In genomic region chr1:182709855-182710254, GRCh38 we compare ENCODE assay signal across 16 cellular contexts. TPM values are rescaled to one million over a fixed set of nuclear protein-coding genes. Genes with fewer than 3 reads are reported as not detected.
DNase-seq lines count a peak whose midpoint lies in the region; ATAC-seq and TF ChIP-seq lines count a peak whose summit lies in the region.
"Had no signal": no experiment of that assay in that cellular context is flagged by ENCODE, and none has a peak within 500 bp of the region (broad histone marks: within the 10 kb centered on the region; RNA-seq: fewer than 3 reads in every experiment).

No MANE protein-coding gene starts in this region.

- H3K27ac Mint-ChIP-seq in activated T-cell treated with anti-CD3 and anti-CD28 coated beads, Interleukin-2, amount 50 U/mL, for 24 hours, result peak overlapping the region; percentile 8
- H3K27ac Mint-ChIP-seq in activated T-helper 1 cell treated with anti-CD3 and anti-CD28 coated beads, Interleukin-12 subunit alpha, Interleukin-12 subunit beta, Interleukin-2, Interleukin-4 antibody, amounts not matched to agents 30 ng/mL and 10 ng/mL and 1 ng/mL, durations not matched to agents 14 hours and 24 hours and 36 hours, result peak overlapping the region; percentile 7
- no peak overlapping the region for H3K27ac Mint-ChIP-seq in stimulated activated effector memory CD8-positive, alpha-beta T cell treated with anti-CD3 and anti-CD28 coated beads, Interleukin-12 subunit alpha, Interleukin-12 subunit beta, amount 100 ng/mL, for 72 hours
- H3K27ac Mint-ChIP-seq in osteocyte (ENCODE audit: unreplicated experiment), result no peak overlapping the region
- H3K27ac Mint-ChIP-seq: B cell; CD4-positive, alpha-beta T cell had no signal

- H3K36me3 Mint-ChIP-seq in activated T-cell treated with anti-CD3 and anti-CD28 coated beads, Interleukin-2, amount 50 U/mL, for 24 hours (ENCODE audit: low read depth), result no peaks in the 10 kb centered on the region
- peaks cover 3% of the 10 kb centered on the region for H3K36me3 Mint-ChIP-seq in activated T-helper 1 cell treated with anti-CD3 and anti-CD28 coated beads, Interleukin-12 subunit alpha, Interleukin-12 subunit beta, Interleukin-2, Interleukin-4 antibody, amounts not matched to agents 30 ng/mL and 10 ng/mL and 1 ng/mL, durations not matched to agents 14 hours and 24 hours and 36 hours (ENCODE audit: low read depth)
- H3K36me3 Mint-ChIP-seq in stimulated activated effector memory CD8-positive, alpha-beta T cell treated with anti-CD3 and anti-CD28 coated beads, Interleukin-12 subunit alpha, Interleukin-12 subunit beta, amount 100 ng/mL, for 72 hours, result no peaks in the 10 kb centered on the region
- no peaks in the 10 kb centered on the region for H3K36me3 Mint-ChIP-seq in osteocyte (ENCODE audit: unreplicated experiment)

- no peak overlapping the region for H3K4me2 ChIP-seq in KMS-11

- H3K27ac ChIP-seq in KMS-11 (no peak overlapping the region), left ventricle myocardium inferior (replicated peaks) (no peak overlapping the region)
- H3K27ac ChIP-seq: HL-60 had no signal

- ATAC-seq in stimulated activated effector memory CD8-positive, alpha-beta T cell treated with anti-CD3 and anti-CD28 coated beads, Interleukin-12 subunit alpha, Interleukin-12 subunit beta, amount 100 ng/mL, for 72 hours, result peak; percentile 29
- ATAC-seq: HCT116 had no signal

- H3K79me2 ChIP-seq in KMS-11 (ENCODE audit: insufficient read depth, low read depth), result no peaks in the 10 kb centered on the region

- no peaks in the 10 kb centered on the region for H3K27me3 Mint-ChIP-seq in activated T-cell treated with anti-CD3 and anti-CD28 coated beads, Interleukin-2, amount 50 U/mL, for 24 hours
- no peaks in the 10 kb centered on the region for H3K27me3 Mint-ChIP-seq in activated T-helper 1 cell treated with anti-CD3 and anti-CD28 coated beads, Interleukin-12 subunit alpha, Interleukin-12 subunit beta, Interleukin-2, Interleukin-4 antibody, amounts not matched to agents 30 ng/mL and 10 ng/mL and 1 ng/mL, durations not matched to agents 14 hours and 24 hours and 36 hours (ENCODE audit: insufficient read depth)
- peaks cover 10% of the 10 kb centered on the region for H3K27me3 Mint-ChIP-seq in osteocyte (ENCODE audit: unreplicated experiment)
- H3K27me3 Mint-ChIP-seq: CD4-positive, alpha-beta T cell had no signal

- no peak for DNase-seq in activated T-cell treated with anti-CD3 and anti-CD28 coated beads, Interleukin-2, amount 50 U/mL, for 24 hours
- no peak for DNase-seq in activated T-cell treated with anti-CD3 and anti-CD28 coated beads, Interleukin-2, amount 50 U/mL, for 48 hours
- DNase-seq in activated T-helper 1 cell treated with anti-CD3 and anti-CD28 coated beads, Interleukin-12 subunit alpha, Interleukin-12 subunit beta, Interleukin-2, Interleukin-4 antibody, amounts not matched to agents 30 ng/mL and 10 ng/mL and 1 ng/mL, durations not matched to agents 14 hours and 24 hours and 36 hours (ENCODE audit: low spot score), result no peak
- no peak for DNase-seq in stimulated activated effector memory CD8-positive, alpha-beta T cell treated with anti-CD3 and anti-CD28 coated beads, Interleukin-12 subunit alpha, Interleukin-12 subunit beta, amount 100 ng/mL, for 72 hours (ENCODE audit: low spot score in 2 of 2)
- DNase-seq in left ventricle myocardium inferior (no peak), osteocyte (ENCODE audit: extremely low spot score, unreplicated experiment) (no peak)
- DNase-seq: C1 segment of cervical spinal cord; Calu3; CD4-positive, alpha-beta T cell; DMS 273 treated with DMSO at 0.1 percent for 48 hours had no signal

- no peaks in the 10 kb centered on the region for H4K20me1 ChIP-seq in KMS-11 (ENCODE audit: insufficient read depth)

- TF ChIP-seq CTCF in KMS-11 (conservative IDR thresholded peaks at IDR 0.05; ENCODE audit: low read depth, low read length) (no peak), left ventricle myocardium inferior (IDR thresholded peaks at IDR 0.05; ENCODE audit: borderline replicate concordance) (no peak), osteocyte (IDR thresholded peaks at IDR 0.05) (no peak)

- H2AFZ ChIP-seq in KMS-11 (ENCODE audit: low read depth), result no peak overlapping the region

- no peaks in the 10 kb centered on the region for H3K36me3 ChIP-seq in KMS-11 (ENCODE audit: insufficient read depth)
- H3K36me3 ChIP-seq in left ventricle myocardium inferior, result no peaks in the 10 kb centered on the region

- no peaks in the 10 kb centered on the region for H3K9me3 ChIP-seq in left ventricle myocardium inferior (replicated peaks)

- H3K4me3 Mint-ChIP-seq in activated T-cell treated with anti-CD3 and anti-CD28 coated beads, Interleukin-2, amount 50 U/mL, for 24 hours, result no peak overlapping the region
- no peak overlapping the region for H3K4me3 Mint-ChIP-seq in activated T-helper 1 cell treated with anti-CD3 and anti-CD28 coated beads, Interleukin-12 subunit alpha, Interleukin-12 subunit beta, Interleukin-2, Interleukin-4 antibody, amounts not matched to agents 30 ng/mL and 10 ng/mL and 1 ng/mL, durations not matched to agents 14 hours and 24 hours and 36 hours
- no peak overlapping the region for H3K4me3 Mint-ChIP-seq in stimulated activated effector memory CD8-positive, alpha-beta T cell treated with anti-CD3 and anti-CD28 coated beads, Interleukin-12 subunit alpha, Interleukin-12 subunit beta, amount 100 ng/mL, for 72 hours
- H3K4me3 Mint-ChIP-seq in osteocyte (ENCODE audit: unreplicated experiment), result no peak overlapping the region
- H3K4me3 Mint-ChIP-seq: B cell; CD4-positive, alpha-beta T cell had no signal

- peak overlapping the region; percentile 48 for H3K4me3 ChIP-seq in KMS-11 (IDR thresholded peaks at IDR 0.05; ENCODE audit: insufficient read depth, low read depth, low read length)
- no peak overlapping the region for H3K4me3 ChIP-seq in left ventricle myocardium inferior

- H3K4me1 Mint-ChIP-seq in activated T-cell treated with anti-CD3 and anti-CD28 coated beads, Interleukin-2, amount 50 U/mL, for 24 hours (ENCODE audit: low read depth), result peaks cover 40% of the 10 kb centered on the region
- H3K4me1 Mint-ChIP-seq in activated T-helper 1 cell treated with anti-CD3 and anti-CD28 coated beads, Interleukin-12 subunit alpha, Interleukin-12 subunit beta, Interleukin-2, Interleukin-4 antibody, amounts not matched to agents 30 ng/mL and 10 ng/mL and 1 ng/mL, durations not matched to agents 14 hours and 24 hours and 36 hours (ENCODE audit: low read depth), result peaks cover 45% of the 10 kb centered on the region
- peaks cover 36% of the 10 kb centered on the region for H3K4me1 Mint-ChIP-seq in stimulated activated effector memory CD8-positive, alpha-beta T cell treated with anti-CD3 and anti-CD28 coated beads, Interleukin-12 subunit alpha, Interleukin-12 subunit beta, amount 100 ng/mL, for 72 hours
- H3K4me1 Mint-ChIP-seq in osteocyte (ENCODE audit: unreplicated experiment), result no peaks in the 10 kb centered on the region
- H3K4me1 Mint-ChIP-seq: B cell had no signal

- H3K9me3 Mint-ChIP-seq in activated T-cell treated with anti-CD3 and anti-CD28 coated beads, Interleukin-2, amount 50 U/mL, for 24 hours, result no peaks in the 10 kb centered on the region
- H3K9me3 Mint-ChIP-seq in activated T-helper 1 cell treated with anti-CD3 and anti-CD28 coated beads, Interleukin-12 subunit alpha, Interleukin-12 subunit beta, Interleukin-2, Interleukin-4 antibody, amounts not matched to agents 30 ng/mL and 10 ng/mL and 1 ng/mL, durations not matched to agents 14 hours and 24 hours and 36 hours, result no peaks in the 10 kb centered on the region
- no peaks in the 10 kb centered on the region for H3K9me3 Mint-ChIP-seq in stimulated activated effector memory CD8-positive, alpha-beta T cell treated with anti-CD3 and anti-CD28 coated beads, Interleukin-12 subunit alpha, Interleukin-12 subunit beta, amount 100 ng/mL, for 72 hours
- H3K9me3 Mint-ChIP-seq in osteocyte (ENCODE audit: unreplicated experiment), result no peaks in the 10 kb centered on the region
- H3K9me3 Mint-ChIP-seq: CD4-positive, alpha-beta T cell had no signal

- no peak overlapping the region for H3K9ac ChIP-seq in KMS-11

- H3K27me3 ChIP-seq in KMS-11 (ENCODE audit: insufficient read depth, low read depth) (no peaks in the 10 kb centered on the region), left ventricle myocardium inferior (ENCODE audit: low read depth) (no peaks in the 10 kb centered on the region)

- intact Hi-C loops in activated T-helper 1 cell treated with anti-CD3 and anti-CD28 coated beads, Interleukin-12 subunit alpha, Interleukin-12 subunit beta, Interleukin-2, Interleukin-4 antibody, amounts not matched to agents 30 ng/mL and 10 ng/mL and 1 ng/mL, durations not matched to agents 14 hours and 24 hours and 36 hours (cut with micrococcal nuclease), result loop anchor here (1.0 to 5.0 kb wide), 6 partner anchors 7 to 461 kb away; partner anchors contain the start of gene DHX9
- intact Hi-C loops in left ventricle myocardium inferior (cut with micrococcal nuclease), result no loop called here

- no peaks in the 10 kb centered on the region for H3K4me1 ChIP-seq in KMS-11 (ENCODE audit: low read depth, poor library complexity, severe bottlenecking)
- peaks cover 6% of the 10 kb centered on the region for H3K4me1 ChIP-seq in left ventricle myocardium inferior

RNA-seq across cellular contexts. Expression of gene RGS8, which starts 25.5 kb away (rescaled TPM):
- not detected in 2 replicates for total RNA-seq in activated T-helper 1 cell treated with anti-CD3 and anti-CD28 coated beads, Interleukin-12 subunit alpha, Interleukin-12 subunit beta, Interleukin-2, Interleukin-4 antibody, amounts not matched to agents 30 ng/mL and 10 ng/mL and 1 ng/mL, durations not matched to agents 14 hours and 24 hours and 36 hours
- total RNA-seq in left ventricle myocardium inferior (0.05 TPM), osteocyte (not detected in 2 replicates)
- total RNA-seq: B cell; Calu3; CD4-positive, alpha-beta T cell; Daoy; H4 had no signal

Comparison
In these comparisons a context has a peak if more than half of its experiments do, and no peak if none do; other contexts are left out.
1. H3K27ac Mint-ChIP-seq: peak in activated T-cell treated with anti-CD3 and anti-CD28 coated beads, Interleukin-2, amount 50 U/mL, for 24 hours (single experiment) and activated T-helper 1 cell treated with anti-CD3 and anti-CD28 coated beads, Interleukin-12 subunit alpha, Interleukin-12 subunit beta, Interleukin-2, Interleukin-4 antibody, amounts not matched to agents 30 ng/mL and 10 ng/mL and 1 ng/mL, durations not matched to agents 14 hours and 24 hours and 36 hours (single experiment); none in stimulated activated effector memory CD8-positive, alpha-beta T cell treated with anti-CD3 and anti-CD28 coated beads, Interleukin-12 subunit alpha, Interleukin-12 subunit beta, amount 100 ng/mL, for 72 hours (single experiment) and osteocyte (single experiment).